ENCODE assay signal across 15 cellular contexts in the genomic region with DNA sequence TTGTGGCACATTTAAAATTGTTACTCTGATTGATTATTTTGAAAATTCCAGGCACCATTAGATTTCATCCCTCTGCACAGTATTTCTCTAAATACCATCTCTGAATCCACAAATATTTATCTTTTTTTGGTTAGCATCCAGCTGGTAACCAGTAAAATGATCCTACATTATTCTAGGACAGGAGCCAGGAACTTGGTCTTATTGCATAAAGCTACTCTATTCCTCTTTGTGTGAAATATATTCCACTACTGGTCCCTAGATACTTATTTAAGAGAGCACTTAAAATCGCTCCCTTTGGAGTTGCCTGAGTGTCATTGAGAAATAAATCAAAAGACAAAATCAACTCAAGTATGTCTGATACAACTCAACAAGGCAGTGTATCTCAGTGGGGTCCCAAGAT. TPM values are rescaled to one million over a fixed set of nuclear protein-coding genes. Genes with fewer than 3 reads are reported as not detected.
DNase-seq lines count a peak whose midpoint lies in the region; ATAC-seq and TF ChIP-seq lines count a peak whose summit lies in the region.
"Had no signal": no experiment of that assay in that cellular context is flagged by ENCODE, and none has a peak within 500 bp of the region (broad histone marks: within the 10 kb centered on the region; RNA-seq: fewer than 3 reads in every experiment).

No MANE protein-coding gene starts in this region.

- no peak overlapping the region for H3K4me3 Mint-ChIP-seq in activated T-cell treated with anti-CD3 and anti-CD28 coated beads, Interleukin-2, amount 50 U/mL, for 4 hours
- H3K4me3 Mint-ChIP-seq: activated CD4-positive, alpha-beta memory T cell treated with anti-CD3 and anti-CD28 coated beads for 36 hours; CD4-positive, alpha-beta T cell had no signal

- no peak for TF ChIP-seq POLR2A in gastroesophageal sphincter (IDR thresholded peaks at IDR 0.05)

- H3K4me1 ChIP-seq in gastroesophageal sphincter: peaks cover 0 to 15% (median 0%) of the 10 kb centered on the region in 3 donors
- H3K4me1 ChIP-seq: right lobe of liver had no signal

- WGBS in gastroesophageal sphincter (ENCODE audit: low coverage in 1 of 2), 2 donors: 31% methylated on average over 1 of the region's 1 CpG; no CpG with 5 or more reads in 1 of the 2 donors

- peaks cover 10% of the 10 kb centered on the region for H3K27me3 Mint-ChIP-seq in activated T-cell treated with anti-CD3 and anti-CD28 coated beads, Interleukin-2, amount 50 U/mL, for 4 hours (ENCODE audit: low read depth)

- TF ChIP-seq CTCF in fibroblast of villous mesenchyme (IDR thresholded peaks at IDR 0.05; ENCODE audit: insufficient read depth, low read depth, low read length): no peak
- no peak for TF ChIP-seq CTCF in gastroesophageal sphincter (IDR thresholded peaks at IDR 0.05)

- no peak for ATAC-seq in gastroesophageal sphincter
- ATAC-seq in activated T-cell treated with anti-CD3 and anti-CD28 coated beads, Interleukin-2, amount 50 U/mL, for 4 hours: no peak
- ATAC-seq: right lobe of liver had no signal

- H3K4me3 ChIP-seq in SK-N-MC (no peak overlapping the region), fibroblast of villous mesenchyme (ENCODE audit: low read depth, low read length) (no peak overlapping the region), gastroesophageal sphincter (no peak overlapping the region)
- H3K4me3 ChIP-seq: right lobe of liver, stomach had no signal

- H3K9me3 ChIP-seq in SK-N-MC (ENCODE audit: low read depth, low read length) (no peaks in the 10 kb centered on the region), gastroesophageal sphincter (no peaks in the 10 kb centered on the region)
- H3K9me3 ChIP-seq: right lobe of liver, stomach had no signal

- H3K4me1 Mint-ChIP-seq in activated T-cell treated with anti-CD3 and anti-CD28 coated beads, Interleukin-2, amount 50 U/mL, for 4 hours (ENCODE audit: low read depth): no peaks in the 10 kb centered on the region

- H3K9ac ChIP-seq in SK-N-MC (ENCODE audit: insufficient read length): no peak overlapping the region

- no peaks in the 10 kb centered on the region for H3K9me3 Mint-ChIP-seq in activated T-cell treated with anti-CD3 and anti-CD28 coated beads, Interleukin-2, amount 50 U/mL, for 4 hours
- H3K9me3 Mint-ChIP-seq: activated CD4-positive, alpha-beta memory T cell treated with anti-CD3 and anti-CD28 coated beads for 36 hours; CD4-positive, alpha-beta T cell had no signal

- H3K36me3 ChIP-seq in SK-N-MC (ENCODE audit: insufficient read depth, low read length): no peaks in the 10 kb centered on the region
- H3K36me3 ChIP-seq in gastroesophageal sphincter: no peaks in the 10 kb centered on the region
- H3K36me3 ChIP-seq: right lobe of liver, stomach had no signal

- no peak overlapping the region for H3K27ac ChIP-seq in SK-N-MC
- no peak overlapping the region for H3K27ac ChIP-seq in gastroesophageal sphincter
- H3K27ac ChIP-seq: HL-60, right lobe of liver, stomach had no signal

- H3K36me3 Mint-ChIP-seq in activated T-cell treated with anti-CD3 and anti-CD28 coated beads, Interleukin-2, amount 50 U/mL, for 4 hours (ENCODE audit: insufficient read depth): no peaks in the 10 kb centered on the region
- H3K36me3 Mint-ChIP-seq: activated CD4-positive, alpha-beta memory T cell treated with anti-CD3 and anti-CD28 coated beads for 36 hours had no signal

- DNase-seq in DMS 273 (lab: John Stamatoyannopoulos, UW; ENCODE audit: unreplicated experiment) (peak; percentile 74), NCI-H128 (lab: John Stamatoyannopoulos, UW; ENCODE audit: unreplicated experiment) (peak; percentile 77), SK-N-MC (ENCODE audit: low read depth, low spot score) (peak; percentile 81), fibroblast of villous mesenchyme (ENCODE audit: low read depth) (peak; percentile 56), NCI-H82 (lab: John Stamatoyannopoulos, UW) (no peak), Kasumi-1 (lab: John Stamatoyannopoulos, UW) (no peak)
- no peak for DNase-seq in activated T-cell treated with anti-CD3 and anti-CD28 coated beads, Interleukin-2, amount 50 U/mL, for 4 hours
- DNase-seq: activated CD4-positive, alpha-beta memory T cell treated with anti-CD3 and anti-CD28 coated beads for 36 hours; CD4-positive, alpha-beta T cell; GDM1; H7; right lobe of liver; stomach had no signal

- TF ChIP-seq EP300 in gastroesophageal sphincter (IDR thresholded peaks at IDR 0.05): no peak

- H3K27me3 ChIP-seq in gastroesophageal sphincter: no peaks in the 10 kb centered on the region
- H3K27me3 ChIP-seq: right lobe of liver, stomach had no signal

RNA-seq across cellular contexts. Expression of gene MBOAT2, which starts 7.4 kb away (rescaled TPM):
- total RNA-seq in fibroblast of villous mesenchyme: 33.5 and 72.5 TPM in 2 replicates
- 10 to 100 TPM; 21.0 to 27.0 (median 23.5) TPM for total RNA-seq in gastroesophageal sphincter
- under 1 TPM; 0.74 to 0.99 (median 0.95) TPM for total RNA-seq in activated T-cell treated with anti-CD3 and anti-CD28 coated beads, Interleukin-2, amount 50 U/mL, for 4 hours

Comparison
In these comparisons a context has a peak if more than half of its experiments do, and no peak if none do; other contexts are left out.
1. DNase-seq: peak in DMS 273 (single experiment), NCI-H128 (single experiment), SK-N-MC (single experiment) and fibroblast of villous mesenchyme (single experiment); none in NCI-H82 (single experiment), activated T-cell treated with anti-CD3 and anti-CD28 coated beads, Interleukin-2, amount 50 U/mL, for 4 hours (single experiment) and Kasumi-1 (0 of 2).
2. RNA of gene MBOAT2, which starts 7.4 kb away (total RNA-seq): 33.5 to 72.5 TPM in fibroblast of villous mesenchyme and 21.0 to 27.0 TPM in gastroesophageal sphincter; 0.74 to 0.99 TPM in activated T-cell treated with anti-CD3 and anti-CD28 coated beads, Interleukin-2, amount 50 U/mL, for 4 hours; every median in the first group is over 10 times any median in the second.